8 cellular contexts compared by ENCODE assay signal in genomic region chr3:111979689-111980025, GRCh38. TPM values are rescaled to one million over a fixed set of nuclear protein-coding genes. Genes with fewer than 3 reads are reported as not detected.
DNase-seq lines count a peak whose midpoint lies in the region; ATAC-seq and TF ChIP-seq lines count a peak whose summit lies in the region.

No MANE protein-coding gene starts in this region.

- H3K4me2 ChIP-seq in OCI-LY7 (ENCODE audit: low read length): peak overlapping the region; percentile 73
- peak overlapping the region; percentile 90 for H3K4me2 ChIP-seq in osteoblast (ENCODE audit: insufficient read depth, low read length)

- DNase-seq in DMS79 treated with DMSO at 0.1 percent for 48 hours (lab: John Stamatoyannopoulos, UW): peak; percentile 66
- DNase-seq in DMS79 (lab: John Stamatoyannopoulos, UW): no peak
- DNase-seq in OCI-LY7 (ENCODE audit: low spot score): no peak
- DNase-seq in epithelial cell of esophagus (ENCODE audit: low read depth): no peak
- no peak for DNase-seq in osteoblast (ENCODE audit: insufficient read length, low spot score, missing footprints)
- DNase-seq in SHP77 treated with DMSO at 0.1 percent for 48 hours (lab: John Stamatoyannopoulos, UW): no peak
- no peak for DNase-seq in GM19238 (ENCODE audit: insufficient read length, low spot score)

- H3K79me2 ChIP-seq in OCI-LY7 (ENCODE audit: insufficient read depth, low read depth, low read length): peaks cover 38% of the 10 kb centered on the region
- H3K79me2 ChIP-seq in osteoblast (ENCODE audit: insufficient read depth, low read length): peaks cover 49% of the 10 kb centered on the region

- H3K9me2 ChIP-seq in OCI-LY7 (ENCODE audit: insufficient read depth, low read length): no peaks in the 10 kb centered on the region

- peak overlapping the region; percentile 99 for H2AFZ ChIP-seq in OCI-LY7 (ENCODE audit: low read length)
- H2AFZ ChIP-seq in osteoblast (ENCODE audit: low read length): peak overlapping the region; percentile 90

- H3K4me1 ChIP-seq in OCI-LY7 (ENCODE audit: insufficient read depth, low read length, poor library complexity, severe bottlenecking) (peaks cover 27% of the 10 kb centered on the region), osteoblast (ENCODE audit: insufficient read depth, low read length) (peaks cover 21% of the 10 kb centered on the region)

- H3K9me3 ChIP-seq in OCI-LY7 (ENCODE audit: low read length): no peaks in the 10 kb centered on the region
- H3K9me3 ChIP-seq in osteoblast (ENCODE audit: low read depth, low read length): no peaks in the 10 kb centered on the region

- ATAC-seq in HG03025 (IDR thresholded peaks at IDR 0.05; ENCODE audit: low FRiP score, unreplicated experiment): no peak

- H3K27me3 ChIP-seq in osteoblast (ENCODE audit: insufficient read depth, low read length): no peaks in the 10 kb centered on the region

- intact Hi-C loops in OCI-LY7 (cut with micrococcal nuclease; ENCODE audit: unreplicated experiment): no loop called here

- POLR2A ChIA-PET in OCI-LY7 (lab: Charles Lee): interaction anchor here (0.9 to 3.1 kb wide), 12 partner anchors 10 to 272 kb away, joined by 3 to 32 read pairs (median 6); no protein-coding TSS in a partner anchor

- BruUV-seq in OCI-LY7 (replicated peaks; lab: Mats Ljungman, UMichigan): no TSS peak

- H3K4me3 ChIP-seq in OCI-LY7 (ENCODE audit: low read depth, low read length, poor library complexity, severe bottlenecking): peak overlapping the region; percentile 87
- H3K4me3 ChIP-seq in epithelial cell of esophagus (ENCODE audit: low read length): peak overlapping the region; percentile 86
- peak overlapping the region; percentile 86 for H3K4me3 ChIP-seq in osteoblast (ENCODE audit: insufficient read depth, low read length)

- CTCF ChIA-PET in OCI-LY7 (lab: Charles Lee; ENCODE audit: unreplicated experiment): interaction anchor here (0.6 to 1.5 kb wide), 4 partner anchors 9 to 132 kb away, joined by 3 to 12 read pairs (median 4); no protein-coding TSS in a partner anchor

- H4K20me1 ChIP-seq in OCI-LY7 (ENCODE audit: insufficient read depth, low read length) (peaks cover 4% of the 10 kb centered on the region; the same call in 1 of the 2 replicates), osteoblast (ENCODE audit: insufficient read depth, low read length) (no peaks in the 10 kb centered on the region)

- H3K27ac ChIP-seq in OCI-LY7 (ENCODE audit: low read depth, low read length, poor library complexity, severe bottlenecking): peak overlapping the region; percentile 49
- peak overlapping the region; percentile 86 for H3K27ac ChIP-seq in osteoblast (ENCODE audit: low read depth, low read length)

- no peak for TF ChIP-seq CTCF in OCI-LY7 (conservative IDR thresholded peaks at IDR 0.05; ENCODE audit: low read length)
- TF ChIP-seq CTCF in epithelial cell of esophagus (IDR thresholded peaks at IDR 0.05; ENCODE audit: insufficient read depth, low read depth, low read length, missing control alignments): no peak
- no peak for TF ChIP-seq CTCF in osteoblast (IDR thresholded peaks at IDR 0.05; ENCODE audit: extremely low read depth, low read depth, low read length)

- H3K36me3 ChIP-seq in OCI-LY7 (ENCODE audit: insufficient read depth, low read length): peaks cover 17% of the 10 kb centered on the region
- H3K36me3 ChIP-seq in osteoblast (ENCODE audit: insufficient read depth, low read length): peaks cover 7% of the 10 kb centered on the region

RNA-seq across cellular contexts. Expression of gene ABHD10, which starts 0.8 kb away (rescaled TPM):
- 25.8 and 40.8 TPM in 2 replicates for total RNA-seq in OCI-LY7 (2014; rRNA removed; shearing (Covaris generic))
- total RNA-seq in OCI-LY7 (2022): 45.1 and 46.5 TPM in 2 replicates
- 22.8 and 23.6 TPM in 2 replicates for total RNA-seq in osteoblast

RNA-seq across cellular contexts. Expression of gene TAGLN3, which starts 19.1 kb away (rescaled TPM):
- total RNA-seq in OCI-LY7 (2014; rRNA removed; shearing (Covaris generic)): not detected in 2 replicates
- total RNA-seq in OCI-LY7 (2022) (not detected in 2 replicates), osteoblast (not detected in 2 replicates)

RNA-seq across cellular contexts. Expression of gene TMPRSS7, which starts 54.9 kb away (rescaled TPM):
- total RNA-seq in OCI-LY7 (2014; rRNA removed; shearing (Covaris generic)): not detected in 2 replicates
- not detected in 2 replicates for total RNA-seq in OCI-LY7 (2022)
- total RNA-seq in osteoblast: not detected in 2 replicates
